In the genomic region with DNA sequence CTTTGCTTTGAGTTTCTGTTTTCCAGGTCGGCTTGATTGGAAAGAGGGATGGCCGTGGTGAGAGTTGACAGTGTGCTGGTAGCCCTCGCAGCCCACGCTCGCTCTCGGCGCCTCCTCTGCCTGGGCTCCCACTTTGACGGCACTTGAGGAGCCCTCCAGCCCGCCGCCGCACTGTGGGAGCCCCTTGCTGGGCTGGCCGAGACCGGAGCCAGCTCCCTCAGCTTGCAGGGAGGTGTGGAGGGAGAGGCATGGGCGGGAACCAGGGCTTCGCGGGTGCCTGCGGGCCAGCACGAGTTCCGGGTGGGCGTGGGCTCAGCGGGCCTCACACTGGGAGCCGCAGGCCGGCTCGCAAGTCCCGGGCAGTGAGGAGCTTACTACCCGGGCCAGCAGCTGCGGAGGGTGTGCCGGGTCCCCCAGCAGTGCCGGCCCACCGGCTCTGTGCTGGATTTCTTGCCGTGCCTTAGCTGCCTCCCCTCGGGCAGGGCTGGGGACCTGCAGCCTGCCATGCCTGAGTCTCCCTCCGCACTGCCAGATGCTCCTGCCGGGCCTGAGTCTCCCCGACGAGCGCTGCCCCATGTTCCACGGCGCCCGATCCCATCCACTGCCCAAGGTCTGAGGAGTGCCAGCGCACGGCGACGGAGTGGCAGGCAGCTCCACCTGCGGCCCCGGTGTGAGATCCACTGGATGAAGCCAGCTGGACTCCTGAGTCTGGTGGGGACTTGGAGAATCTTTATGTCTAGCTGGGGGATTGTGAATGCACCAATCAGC, we compare ENCODE assay signal across 23 cellular contexts.
"Had no signal": no experiment of that assay in that cellular context is flagged by ENCODE, and none has a peak within 500 bp of the region (broad histone marks: within the 10 kb centered on the region; RNA-seq: fewer than 3 reads in every experiment).

No MANE protein-coding gene starts in this region.

- FAIRE-seq: bronchial epithelial cell, keratinocyte had no signal

- H3K36me3 ChIP-seq: heart right ventricle, right atrium auricular region, thyroid gland had no signal

- H3K27me3 Mint-ChIP-seq: activated naive CD8-positive, alpha-beta T cell treated with anti-CD3 and anti-CD28 coated beads, Interleukin-2, amount 10 ng/mL, durations not matched to agents 7 days and 5 days; T-helper 17 cell had no signal

- H3K4me1 Mint-ChIP-seq: activated naive CD8-positive, alpha-beta T cell treated with anti-CD3 and anti-CD28 coated beads, Interleukin-2, amount 10 ng/mL, durations not matched to agents 7 days and 5 days; natural killer cell; T-helper 17 cell had no signal

- DNase-seq: activated CD4-positive, alpha-beta T cell treated with anti-CD3 and anti-CD28 coated beads for 4 hours; activated CD4-positive, alpha-beta T cell treated with anti-CD3 and anti-CD28 coated beads, Interleukin-2, amount 50 U/mL, for 48 hours; activated CD4-positive, CD25-positive, alpha-beta regulatory T cell; activated CD8-positive, alpha-beta memory T cell treated with anti-CD3 and anti-CD28 coated beads, Interleukin-2, amount 50 U/mL, for 48 hours; activated naive CD4-positive, alpha-beta T cell treated with anti-CD3 and anti-CD28 coated beads for 36 hours; activated naive CD8-positive, alpha-beta T cell treated with anti-CD3 and anti-CD28 coated beads, Interleukin-2, amount 10 ng/mL, durations not matched to agents 7 days and 5 days; activated T-cell treated with anti-CD3 and anti-CD28 coated beads, Interleukin-2, amount 50 U/mL, for 4 hours; amniotic stem cell; heart right ventricle; midbrain; natural killer cell; psoas muscle; stimulated activated CD4-positive, alpha-beta T cell treated with anti-CD3 and anti-CD28 coated beads, Interleukin-4, amount 100 ng/mL, for 4 hours; stimulated activated naive CD8-positive, alpha-beta T cell treated with anti-CD3 and anti-CD28 coated beads, Interleukin-15, Interleukin-2, amounts not matched to agents 100 U/mL and 50 U/mL, for 24 hours; SW 1271; T-helper 17 cell; thyroid gland had no signal

- H3K36me3 Mint-ChIP-seq: activated naive CD8-positive, alpha-beta T cell treated with anti-CD3 and anti-CD28 coated beads, Interleukin-2, amount 10 ng/mL, durations not matched to agents 7 days and 5 days; natural killer cell had no signal

- ATAC-seq: activated T-cell treated with anti-CD3 and anti-CD28 coated beads, Interleukin-2, amount 50 U/mL, for 4 hours; left lobe of liver; natural killer cell; psoas muscle; stimulated activated naive CD8-positive, alpha-beta T cell treated with anti-CD3 and anti-CD28 coated beads, Interleukin-15, Interleukin-2, amounts not matched to agents 100 U/mL and 50 U/mL, for 24 hours; T-helper 17 cell had no signal

- H3K27ac Mint-ChIP-seq: activated naive CD4-positive, alpha-beta T cell treated with anti-CD3 and anti-CD28 coated beads for 36 hours; activated naive CD8-positive, alpha-beta T cell treated with anti-CD3 and anti-CD28 coated beads, Interleukin-2, amount 10 ng/mL, durations not matched to agents 7 days and 5 days; natural killer cell; T-helper 17 cell had no signal

- H3K9me3 ChIP-seq: psoas muscle, right atrium auricular region, thyroid gland had no signal

- H3K27me3 ChIP-seq: heart right ventricle, right atrium auricular region, thyroid gland had no signal

- H3K4me3 Mint-ChIP-seq: activated naive CD4-positive, alpha-beta T cell treated with anti-CD3 and anti-CD28 coated beads for 36 hours; activated naive CD8-positive, alpha-beta T cell treated with anti-CD3 and anti-CD28 coated beads, Interleukin-2, amount 10 ng/mL, durations not matched to agents 7 days and 5 days; activated T-cell treated with anti-CD3 and anti-CD28 coated beads, Interleukin-2, amount 50 U/mL, for 4 hours; natural killer cell; T-helper 17 cell had no signal

- H3K27ac ChIP-seq: coronary artery, epithelial cell of prostate, heart right ventricle, psoas muscle, right atrium auricular region, thyroid gland had no signal

- H3K4me1 ChIP-seq: heart right ventricle, psoas muscle, right atrium auricular region, thyroid gland had no signal

- H3K4me3 ChIP-seq: coronary artery, heart right ventricle, psoas muscle, right atrium auricular region, thyroid gland had no signal
